Comparison of ENCODE assay signal across 12 cellular contexts in genomic region chr11:105107226-105107825, GRCh38. TPM values are rescaled to one million over a fixed set of nuclear protein-coding genes. Genes with fewer than 3 reads are reported as not detected.
DNase-seq lines count a peak whose midpoint lies in the region; ATAC-seq lines count a peak whose summit lies in the region.
"Not testable (repeated sequence)": the region's sequence is repeated elsewhere in the genome, so short reads cannot be mapped to it uniquely, and the experiment has no call there.
"Had no signal": no experiment of that assay in that cellular context is flagged by ENCODE, and none has a peak within 500 bp of the region (broad histone marks: within the 10 kb centered on the region; RNA-seq: fewer than 3 reads in every experiment).

No MANE protein-coding gene starts in this region.

- H3K4me1 Mint-ChIP-seq in activated CD8-positive, alpha-beta memory T cell treated with anti-CD3 and anti-CD28 coated beads, Interleukin-2, amount 10 ng/mL, durations not matched to agents 7 days and 5 days = peaks cover 21% of the 10 kb centered on the region
- peaks cover 12% of the 10 kb centered on the region for H3K4me1 Mint-ChIP-seq in activated T-cell treated with anti-CD3 and anti-CD28 coated beads, Interleukin-2, amount 50 U/mL, for 72 hours (ENCODE audit: low read depth)
- H3K4me1 Mint-ChIP-seq in natural killer cell treated with Interleukin-12 subunit alpha and Interleukin-12 subunit beta and Interleukin-15 and Interleukin-18, amount 100 ng/mL, for 72 hours (ENCODE audit: low read depth in 2 of 2) = peaks cover 12 to 20% of the 10 kb centered on the region in 2 donors

- not testable (repeated sequence) for H3K9me3 Mint-ChIP-seq in activated CD8-positive, alpha-beta memory T cell treated with anti-CD3 and anti-CD28 coated beads, Interleukin-2, amount 10 ng/mL, durations not matched to agents 7 days and 5 days (ENCODE audit: low read depth); activated T-cell treated with anti-CD3 and anti-CD28 coated beads, Interleukin-2, amount 50 U/mL, for 72 hours; natural killer cell treated with Interleukin-12 subunit alpha and Interleukin-12 subunit beta and Interleukin-15 and Interleukin-18, amount 100 ng/mL, for 72 hours
- H3K9me3 Mint-ChIP-seq in activated naive CD4-positive, alpha-beta T cell treated with anti-CD3 and anti-CD28 coated beads, Interleukin-2, amount 50 U/mL, for 72 hours = peaks cover 0 to 15% of the 10 kb centered on the region in 2 donors

- peak; percentile 1 for DNase-seq in OCI-M1 (lab: John Stamatoyannopoulos, UW)
- DNase-seq in activated CD4-positive, alpha-beta T cell treated with anti-CD3 and anti-CD28 coated beads for 48 hours = peak; percentile 31
- DNase-seq in activated CD8-positive, alpha-beta memory T cell treated with anti-CD3 and anti-CD28 coated beads, Interleukin-2, amount 10 ng/mL, durations not matched to agents 7 days and 5 days = peak; percentile 41
- peak; percentile 7 to 20 for DNase-seq in activated T-cell treated with anti-CD3 and anti-CD28 coated beads, Interleukin-2, amount 50 U/mL, for 72 hours
- DNase-seq in activated naive CD4-positive, alpha-beta T cell treated with anti-CD3 and anti-CD28 coated beads, Interleukin-2, amount 50 U/mL, for 72 hours (ENCODE audit: low spot score in 2 of 2); natural killer cell treated with Interleukin-12 subunit alpha and Interleukin-12 subunit beta and Interleukin-15 and Interleukin-18, amount 100 ng/mL, for 72 hours (ENCODE audit: low spot score): not testable (repeated sequence)
- DNase-seq in stimulated activated CD4-positive, alpha-beta T cell treated with anti-CD3 and anti-CD28 coated beads, Interleukin-4, amount 100 ng/mL, for 24 hours = peak; percentile 40

- not testable (repeated sequence) for ATAC-seq in activated CD8-positive, alpha-beta memory T cell treated with anti-CD3 and anti-CD28 coated beads, Interleukin-2, amount 10 ng/mL, durations not matched to agents 7 days and 5 days
- ATAC-seq in activated T-cell treated with anti-CD3 and anti-CD28 coated beads, Interleukin-2, amount 50 U/mL, for 72 hours (replicated peaks in 1 of 2) = peak; percentile 74 to 85
- ATAC-seq in activated naive CD4-positive, alpha-beta T cell treated with anti-CD3 and anti-CD28 coated beads, Interleukin-2, amount 50 U/mL, for 72 hours = peak; percentile 22 to 83
- peak in 1 of 2 donors; percentile 71 for ATAC-seq in natural killer cell treated with Interleukin-12 subunit alpha and Interleukin-12 subunit beta and Interleukin-15 and Interleukin-18, amount 100 ng/mL, for 72 hours

- peak overlapping the region; percentile 7 for H3K4me3 Mint-ChIP-seq in activated CD8-positive, alpha-beta memory T cell treated with anti-CD3 and anti-CD28 coated beads, Interleukin-2, amount 10 ng/mL, durations not matched to agents 7 days and 5 days
- peak overlapping the region; percentile 57 to 78 for H3K4me3 Mint-ChIP-seq in activated T-cell treated with anti-CD3 and anti-CD28 coated beads, Interleukin-2, amount 50 U/mL, for 72 hours
- H3K4me3 Mint-ChIP-seq in natural killer cell treated with Interleukin-12 subunit alpha and Interleukin-12 subunit beta and Interleukin-15 and Interleukin-18, amount 100 ng/mL, for 72 hours = peak overlapping the region; percentile 33

- not testable (repeated sequence) for H3K27me3 Mint-ChIP-seq in activated CD8-positive, alpha-beta memory T cell treated with anti-CD3 and anti-CD28 coated beads, Interleukin-2, amount 10 ng/mL, durations not matched to agents 7 days and 5 days
- peaks cover 16% of the 10 kb centered on the region for H3K27me3 Mint-ChIP-seq in activated T-cell treated with anti-CD3 and anti-CD28 coated beads, Interleukin-2, amount 50 U/mL, for 72 hours (ENCODE audit: low read depth)
- peaks cover 8 to 25% of the 10 kb centered on the region in 2 donors for H3K27me3 Mint-ChIP-seq in natural killer cell treated with Interleukin-12 subunit alpha and Interleukin-12 subunit beta and Interleukin-15 and Interleukin-18, amount 100 ng/mL, for 72 hours

- H3K36me3 Mint-ChIP-seq in activated CD8-positive, alpha-beta memory T cell treated with anti-CD3 and anti-CD28 coated beads, Interleukin-2, amount 10 ng/mL, durations not matched to agents 7 days and 5 days; activated T-cell treated with anti-CD3 and anti-CD28 coated beads, Interleukin-2, amount 50 U/mL, for 72 hours (ENCODE audit: insufficient read depth in 2 of 2); natural killer cell treated with Interleukin-12 subunit alpha and Interleukin-12 subunit beta and Interleukin-15 and Interleukin-18, amount 100 ng/mL, for 72 hours: not testable (repeated sequence)
- H3K36me3 Mint-ChIP-seq in activated naive CD4-positive, alpha-beta T cell treated with anti-CD3 and anti-CD28 coated beads, Interleukin-2, amount 50 U/mL, for 72 hours = peaks cover 0 to 12% of the 10 kb centered on the region in 2 donors

- H3K27ac Mint-ChIP-seq in activated CD8-positive, alpha-beta memory T cell treated with anti-CD3 and anti-CD28 coated beads, Interleukin-2, amount 10 ng/mL, durations not matched to agents 7 days and 5 days; activated T-cell treated with anti-CD3 and anti-CD28 coated beads, Interleukin-2, amount 50 U/mL, for 72 hours; activated naive CD4-positive, alpha-beta T cell treated with anti-CD3 and anti-CD28 coated beads, Interleukin-2, amount 50 U/mL, for 72 hours: not testable (repeated sequence)
- H3K27ac Mint-ChIP-seq in natural killer cell treated with Interleukin-12 subunit alpha and Interleukin-12 subunit beta and Interleukin-15 and Interleukin-18, amount 100 ng/mL, for 72 hours = peak overlapping the region in 1 of 2 donors; percentile 5

- CTCF ChIA-PET in activated CD8-positive, alpha-beta memory T cell treated with anti-CD3 and anti-CD28 coated beads, Interleukin-2, amount 10 ng/mL, durations not matched to agents 7 days and 5 days (lab: Charles Lee) = not testable (repeated sequence)

RNA-seq across cellular contexts. Expression of gene CARD18, which starts 32.2 kb away (rescaled TPM):
- total RNA-seq in activated CD8-positive, alpha-beta memory T cell treated with anti-CD3 and anti-CD28 coated beads, Interleukin-2, amount 10 ng/mL, durations not matched to agents 7 days and 5 days = not detected
- total RNA-seq in activated T-cell treated with anti-CD3 and anti-CD28 coated beads, Interleukin-2, amount 50 U/mL, for 72 hours = not detected
- total RNA-seq in activated naive CD4-positive, alpha-beta T cell treated with anti-CD3 and anti-CD28 coated beads, Interleukin-2, amount 50 U/mL, for 72 hours = not detected
- total RNA-seq in natural killer cell treated with Interleukin-12 subunit alpha and Interleukin-12 subunit beta and Interleukin-15 and Interleukin-18, amount 100 ng/mL, for 72 hours = not detected
- total RNA-seq: A172; Calu3; CD4-positive, alpha-beta T cell; H1; HT-29 had no signal

Comparison
In these comparisons a context has a peak if more than half of its experiments do, and no peak if none do; other contexts are left out.
1. H3K4me3 Mint-ChIP-seq: peak in every context shown above with its lines; median percentile 68 in activated T-cell treated with anti-CD3 and anti-CD28 coated beads, Interleukin-2, amount 50 U/mL, for 72 hours; 33 in natural killer cell treated with Interleukin-12 subunit alpha and Interleukin-12 subunit beta and Interleukin-15 and Interleukin-18, amount 100 ng/mL, for 72 hours; 7 in activated CD8-positive, alpha-beta memory T cell treated with anti-CD3 and anti-CD28 coated beads, Interleukin-2, amount 10 ng/mL, durations not matched to agents 7 days and 5 days.